ENCODE assay signal across 9 cellular contexts in the genomic region with DNA sequence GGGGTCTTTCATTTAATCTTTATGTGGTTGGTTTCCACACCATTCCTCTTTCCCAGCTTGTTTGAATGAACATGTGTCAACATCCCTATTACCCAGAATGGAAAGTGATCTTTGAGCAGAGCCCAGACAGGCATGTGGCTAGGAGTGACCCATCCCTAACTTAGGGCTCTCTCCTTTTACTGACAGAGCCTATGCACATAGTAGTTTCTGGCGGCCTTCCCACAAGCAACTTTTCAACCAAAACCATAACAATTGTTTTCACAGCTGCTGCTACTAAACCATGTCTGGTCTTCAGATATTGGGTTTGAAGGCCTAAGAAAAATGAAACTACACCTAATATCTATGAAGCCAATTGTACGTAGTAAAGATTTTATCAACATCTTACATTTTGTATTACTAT.
"Had no signal": no experiment of that assay in that cellular context is flagged by ENCODE, and none has a peak within 500 bp of the region (broad histone marks: within the 10 kb centered on the region; RNA-seq: fewer than 3 reads in every experiment).

No MANE protein-coding gene starts in this region.

- H3K4me1 ChIP-seq: HAP-1 had no signal

- H3K36me3 ChIP-seq: HAP-1 had no signal

- DNase-seq: GM23248, GOT3, H7, HFFc6, IMR-90, KG1 had no signal

- H2AFZ ChIP-seq: GM23248 had no signal

- H3K4me3 ChIP-seq: GM23248, HAP-1, K562 had no signal

- H3K9ac ChIP-seq: GM23248 had no signal

- H3K27ac ChIP-seq: GM23248 had no signal

- H3K9me3 ChIP-seq: HAP-1 had no signal

- ATAC-seq: HCT116, K562 had no signal
